Comparison of ENCODE assay signal across 1 cellular context in the genomic region with DNA sequence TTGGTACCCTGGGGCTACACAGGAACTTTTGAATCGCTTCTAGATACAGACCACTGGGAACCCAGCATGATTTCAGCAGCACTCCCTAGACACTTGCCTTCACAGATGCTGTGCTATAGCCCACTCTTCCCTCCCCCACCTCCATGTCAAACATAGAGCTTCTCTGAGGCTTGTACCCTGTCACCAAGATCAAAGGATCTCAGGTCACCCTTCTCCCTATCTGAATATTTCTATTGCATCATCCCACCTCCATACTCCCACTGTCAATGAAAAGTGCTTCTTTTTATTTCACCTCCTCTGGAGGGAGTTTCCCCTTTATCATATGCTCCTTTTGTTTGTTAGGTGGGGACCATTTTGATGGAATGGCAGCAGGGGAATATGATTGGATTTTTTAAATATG.
TF ChIP-seq lines count a peak whose summit lies in the region.

No MANE protein-coding gene starts in this region.

TF ChIP-seq in GM23338, 12 proteins besides CTCF, POLR2A, EP300 and RAD21:
- TF ChIP-seq ZNF331 (CRISPR knock-in tag; IDR thresholded peaks at IDR 0.05; ENCODE audit: low read depth) (no peak), POLR2AphosphoS5 (IDR thresholded peaks at IDR 0.05; ENCODE audit: low read depth) (no peak), NANOG (IDR thresholded peaks at IDR 0.05; ENCODE audit: borderline replicate concordance) (no peak), JUNB (IDR thresholded peaks at IDR 0.05; ENCODE audit: unreplicated experiment) (no peak), STAT1 (IDR thresholded peaks at IDR 0.05; ENCODE audit: unreplicated experiment) (no peak), EZH2phosphoT487 (IDR thresholded peaks at IDR 0.05; ENCODE audit: unreplicated experiment) (no peak), CREB1 (CRISPR knock-in tag; IDR thresholded peaks at IDR 0.05; ENCODE audit: low read depth) (no peak), EZH2 (IDR thresholded peaks at IDR 0.05; ENCODE audit: low read depth, unreplicated experiment) (no peak)
- TF ChIP-seq, protein P1, sequence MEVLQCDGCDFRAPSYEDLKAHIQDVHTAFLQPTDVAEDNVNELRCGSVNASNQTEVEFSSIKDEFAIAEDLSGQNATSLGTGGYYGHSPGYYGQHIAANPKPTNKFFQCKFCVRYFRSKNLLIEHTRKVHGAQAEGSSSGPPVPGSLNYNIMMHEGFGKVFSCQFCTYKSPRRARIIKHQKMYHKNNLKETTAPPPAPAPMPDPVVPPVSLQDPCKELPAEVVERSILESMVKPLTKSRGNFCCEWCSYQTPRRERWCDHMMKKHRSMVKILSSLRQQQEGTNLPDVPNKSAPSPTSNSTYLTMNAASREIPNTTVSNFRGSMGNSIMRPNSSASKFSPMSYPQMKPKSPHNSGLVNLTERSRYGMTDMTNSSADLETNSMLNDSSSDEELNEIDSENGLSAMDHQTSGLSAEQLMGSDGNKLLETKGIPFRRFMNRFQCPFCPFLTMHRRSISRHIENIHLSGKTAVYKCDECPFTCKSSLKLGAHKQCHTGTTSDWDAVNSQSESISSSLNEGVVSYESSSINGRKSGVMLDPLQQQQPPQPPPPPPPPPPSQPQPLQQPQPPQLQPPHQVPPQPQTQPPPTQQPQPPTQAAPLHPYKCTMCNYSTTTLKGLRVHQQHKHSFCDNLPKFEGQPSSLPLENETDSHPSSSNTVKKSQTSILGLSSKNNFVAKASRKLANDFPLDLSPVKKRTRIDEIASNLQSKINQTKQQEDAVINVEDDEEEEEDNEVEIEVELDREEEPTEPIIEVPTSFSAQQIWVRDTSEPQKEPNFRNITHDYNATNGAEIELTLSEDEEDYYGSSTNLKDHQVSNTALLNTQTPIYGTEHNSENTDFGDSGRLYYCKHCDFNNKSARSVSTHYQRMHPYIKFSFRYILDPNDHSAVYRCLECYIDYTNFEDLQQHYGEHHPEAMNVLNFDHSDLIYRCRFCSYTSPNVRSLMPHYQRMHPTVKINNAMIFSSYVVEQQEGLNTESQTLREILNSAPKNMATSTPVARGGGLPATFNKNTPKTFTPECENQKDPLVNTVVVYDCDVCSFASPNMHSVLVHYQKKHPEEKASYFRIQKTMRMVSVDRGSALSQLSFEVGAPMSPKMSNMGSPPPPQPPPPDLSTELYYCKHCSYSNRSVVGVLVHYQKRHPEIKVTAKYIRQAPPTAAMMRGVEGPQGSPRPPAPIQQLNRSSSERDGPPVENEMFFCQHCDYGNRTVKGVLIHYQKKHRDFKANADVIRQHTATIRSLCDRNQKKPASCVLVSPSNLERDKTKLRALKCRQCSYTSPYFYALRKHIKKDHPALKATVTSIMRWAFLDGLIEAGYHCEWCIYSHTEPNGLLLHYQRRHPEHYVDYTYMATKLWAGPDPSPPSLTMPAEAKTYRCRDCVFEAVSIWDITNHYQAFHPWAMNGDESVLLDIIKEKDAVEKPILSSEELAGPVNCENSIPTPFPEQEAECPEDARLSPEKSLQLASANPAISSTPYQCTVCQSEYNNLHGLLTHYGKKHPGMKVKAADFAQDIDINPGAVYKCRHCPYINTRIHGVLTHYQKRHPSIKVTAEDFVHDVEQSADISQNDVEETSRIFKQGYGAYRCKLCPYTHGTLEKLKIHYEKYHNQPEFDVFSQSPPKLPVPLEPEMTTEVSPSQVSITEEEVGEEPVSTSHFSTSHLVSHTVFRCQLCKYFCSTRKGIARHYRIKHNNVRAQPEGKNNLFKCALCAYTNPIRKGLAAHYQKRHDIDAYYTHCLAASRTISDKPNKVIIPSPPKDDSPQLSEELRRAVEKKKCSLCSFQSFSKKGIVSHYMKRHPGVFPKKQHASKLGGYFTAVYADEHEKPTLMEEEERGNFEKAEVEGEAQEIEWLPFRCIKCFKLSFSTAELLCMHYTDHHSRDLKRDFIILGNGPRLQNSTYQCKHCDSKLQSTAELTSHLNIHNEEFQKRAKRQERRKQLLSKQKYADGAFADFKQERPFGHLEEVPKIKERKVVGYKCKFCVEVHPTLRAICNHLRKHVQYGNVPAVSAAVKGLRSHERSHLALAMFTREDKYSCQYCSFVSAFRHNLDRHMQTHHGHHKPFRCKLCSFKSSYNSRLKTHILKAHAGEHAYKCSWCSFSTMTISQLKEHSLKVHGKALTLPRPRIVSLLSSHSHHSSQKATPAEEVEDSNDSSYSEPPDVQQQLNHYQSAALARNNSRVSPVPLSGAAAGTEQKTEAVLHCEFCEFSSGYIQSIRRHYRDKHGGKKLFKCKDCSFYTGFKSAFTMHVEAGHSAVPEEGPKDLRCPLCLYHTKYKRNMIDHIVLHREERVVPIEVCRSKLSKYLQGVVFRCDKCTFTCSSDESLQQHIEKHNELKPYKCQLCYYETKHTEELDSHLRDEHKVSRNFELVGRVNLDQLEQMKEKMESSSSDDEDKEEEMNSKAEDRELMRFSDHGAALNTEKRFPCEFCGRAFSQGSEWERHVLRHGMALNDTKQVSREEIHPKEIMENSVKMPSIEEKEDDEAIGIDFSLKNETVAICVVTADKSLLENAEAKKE (CRISPR knock-in tag; IDR thresholded peaks at IDR 0.05): no peak
- TF ChIP-seq, protein P2, sequence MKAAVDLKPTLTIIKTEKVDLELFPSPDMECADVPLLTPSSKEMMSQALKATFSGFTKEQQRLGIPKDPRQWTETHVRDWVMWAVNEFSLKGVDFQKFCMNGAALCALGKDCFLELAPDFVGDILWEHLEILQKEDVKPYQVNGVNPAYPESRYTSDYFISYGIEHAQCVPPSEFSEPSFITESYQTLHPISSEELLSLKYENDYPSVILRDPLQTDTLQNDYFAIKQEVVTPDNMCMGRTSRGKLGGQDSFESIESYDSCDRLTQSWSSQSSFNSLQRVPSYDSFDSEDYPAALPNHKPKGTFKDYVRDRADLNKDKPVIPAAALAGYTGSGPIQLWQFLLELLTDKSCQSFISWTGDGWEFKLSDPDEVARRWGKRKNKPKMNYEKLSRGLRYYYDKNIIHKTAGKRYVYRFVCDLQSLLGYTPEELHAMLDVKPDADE (IDR thresholded peaks at IDR 0.05): no peak
TF ChIP-seq in GM23338: peak in this region for 0.
